Comparison of ENCODE assay signal across 1 cellular context in genomic region chr4:41232406-41232805, GRCh38.
TF ChIP-seq lines count a peak whose summit lies in the region.

No MANE protein-coding gene starts in this region.

TF ChIP-seq in WTC11, 78 proteins besides CTCF, POLR2A, EP300 and RAD21 (continued from another document):
- TF ChIP-seq USF1 (CRISPR knock-in tag; IDR thresholded peaks at IDR 0.05) (no peak), SOX15 (CRISPR knock-in tag; IDR thresholded peaks at IDR 0.05) (no peak), CBFB (CRISPR knock-in tag; IDR thresholded peaks at IDR 0.05; ENCODE audit: low read depth) (no peak), MAX (CRISPR knock-in tag; IDR thresholded peaks at IDR 0.05) (no peak), ELF4 (CRISPR knock-in tag; IDR thresholded peaks at IDR 0.05; ENCODE audit: low read depth) (no peak), ATF2 (CRISPR knock-in tag; IDR thresholded peaks at IDR 0.05; ENCODE audit: borderline replicate concordance, low read depth) (no peak), E2F1 (CRISPR knock-in tag; IDR thresholded peaks at IDR 0.05) (no peak), SMAD3 (CRISPR knock-in tag; IDR thresholded peaks at IDR 0.05; ENCODE audit: borderline replicate concordance) (no peak), ATF1 (CRISPR knock-in tag; IDR thresholded peaks at IDR 0.05) (no peak)
